1 cellular context compared by ENCODE assay signal in genomic region chr6:16318953-16319720, GRCh38.
TF ChIP-seq lines count a peak whose summit lies in the region.

No MANE protein-coding gene starts in this region.

TF ChIP-seq in H1, 55 proteins besides CTCF, POLR2A, EP300 and RAD21:
- TF ChIP-seq, protein P1, sequence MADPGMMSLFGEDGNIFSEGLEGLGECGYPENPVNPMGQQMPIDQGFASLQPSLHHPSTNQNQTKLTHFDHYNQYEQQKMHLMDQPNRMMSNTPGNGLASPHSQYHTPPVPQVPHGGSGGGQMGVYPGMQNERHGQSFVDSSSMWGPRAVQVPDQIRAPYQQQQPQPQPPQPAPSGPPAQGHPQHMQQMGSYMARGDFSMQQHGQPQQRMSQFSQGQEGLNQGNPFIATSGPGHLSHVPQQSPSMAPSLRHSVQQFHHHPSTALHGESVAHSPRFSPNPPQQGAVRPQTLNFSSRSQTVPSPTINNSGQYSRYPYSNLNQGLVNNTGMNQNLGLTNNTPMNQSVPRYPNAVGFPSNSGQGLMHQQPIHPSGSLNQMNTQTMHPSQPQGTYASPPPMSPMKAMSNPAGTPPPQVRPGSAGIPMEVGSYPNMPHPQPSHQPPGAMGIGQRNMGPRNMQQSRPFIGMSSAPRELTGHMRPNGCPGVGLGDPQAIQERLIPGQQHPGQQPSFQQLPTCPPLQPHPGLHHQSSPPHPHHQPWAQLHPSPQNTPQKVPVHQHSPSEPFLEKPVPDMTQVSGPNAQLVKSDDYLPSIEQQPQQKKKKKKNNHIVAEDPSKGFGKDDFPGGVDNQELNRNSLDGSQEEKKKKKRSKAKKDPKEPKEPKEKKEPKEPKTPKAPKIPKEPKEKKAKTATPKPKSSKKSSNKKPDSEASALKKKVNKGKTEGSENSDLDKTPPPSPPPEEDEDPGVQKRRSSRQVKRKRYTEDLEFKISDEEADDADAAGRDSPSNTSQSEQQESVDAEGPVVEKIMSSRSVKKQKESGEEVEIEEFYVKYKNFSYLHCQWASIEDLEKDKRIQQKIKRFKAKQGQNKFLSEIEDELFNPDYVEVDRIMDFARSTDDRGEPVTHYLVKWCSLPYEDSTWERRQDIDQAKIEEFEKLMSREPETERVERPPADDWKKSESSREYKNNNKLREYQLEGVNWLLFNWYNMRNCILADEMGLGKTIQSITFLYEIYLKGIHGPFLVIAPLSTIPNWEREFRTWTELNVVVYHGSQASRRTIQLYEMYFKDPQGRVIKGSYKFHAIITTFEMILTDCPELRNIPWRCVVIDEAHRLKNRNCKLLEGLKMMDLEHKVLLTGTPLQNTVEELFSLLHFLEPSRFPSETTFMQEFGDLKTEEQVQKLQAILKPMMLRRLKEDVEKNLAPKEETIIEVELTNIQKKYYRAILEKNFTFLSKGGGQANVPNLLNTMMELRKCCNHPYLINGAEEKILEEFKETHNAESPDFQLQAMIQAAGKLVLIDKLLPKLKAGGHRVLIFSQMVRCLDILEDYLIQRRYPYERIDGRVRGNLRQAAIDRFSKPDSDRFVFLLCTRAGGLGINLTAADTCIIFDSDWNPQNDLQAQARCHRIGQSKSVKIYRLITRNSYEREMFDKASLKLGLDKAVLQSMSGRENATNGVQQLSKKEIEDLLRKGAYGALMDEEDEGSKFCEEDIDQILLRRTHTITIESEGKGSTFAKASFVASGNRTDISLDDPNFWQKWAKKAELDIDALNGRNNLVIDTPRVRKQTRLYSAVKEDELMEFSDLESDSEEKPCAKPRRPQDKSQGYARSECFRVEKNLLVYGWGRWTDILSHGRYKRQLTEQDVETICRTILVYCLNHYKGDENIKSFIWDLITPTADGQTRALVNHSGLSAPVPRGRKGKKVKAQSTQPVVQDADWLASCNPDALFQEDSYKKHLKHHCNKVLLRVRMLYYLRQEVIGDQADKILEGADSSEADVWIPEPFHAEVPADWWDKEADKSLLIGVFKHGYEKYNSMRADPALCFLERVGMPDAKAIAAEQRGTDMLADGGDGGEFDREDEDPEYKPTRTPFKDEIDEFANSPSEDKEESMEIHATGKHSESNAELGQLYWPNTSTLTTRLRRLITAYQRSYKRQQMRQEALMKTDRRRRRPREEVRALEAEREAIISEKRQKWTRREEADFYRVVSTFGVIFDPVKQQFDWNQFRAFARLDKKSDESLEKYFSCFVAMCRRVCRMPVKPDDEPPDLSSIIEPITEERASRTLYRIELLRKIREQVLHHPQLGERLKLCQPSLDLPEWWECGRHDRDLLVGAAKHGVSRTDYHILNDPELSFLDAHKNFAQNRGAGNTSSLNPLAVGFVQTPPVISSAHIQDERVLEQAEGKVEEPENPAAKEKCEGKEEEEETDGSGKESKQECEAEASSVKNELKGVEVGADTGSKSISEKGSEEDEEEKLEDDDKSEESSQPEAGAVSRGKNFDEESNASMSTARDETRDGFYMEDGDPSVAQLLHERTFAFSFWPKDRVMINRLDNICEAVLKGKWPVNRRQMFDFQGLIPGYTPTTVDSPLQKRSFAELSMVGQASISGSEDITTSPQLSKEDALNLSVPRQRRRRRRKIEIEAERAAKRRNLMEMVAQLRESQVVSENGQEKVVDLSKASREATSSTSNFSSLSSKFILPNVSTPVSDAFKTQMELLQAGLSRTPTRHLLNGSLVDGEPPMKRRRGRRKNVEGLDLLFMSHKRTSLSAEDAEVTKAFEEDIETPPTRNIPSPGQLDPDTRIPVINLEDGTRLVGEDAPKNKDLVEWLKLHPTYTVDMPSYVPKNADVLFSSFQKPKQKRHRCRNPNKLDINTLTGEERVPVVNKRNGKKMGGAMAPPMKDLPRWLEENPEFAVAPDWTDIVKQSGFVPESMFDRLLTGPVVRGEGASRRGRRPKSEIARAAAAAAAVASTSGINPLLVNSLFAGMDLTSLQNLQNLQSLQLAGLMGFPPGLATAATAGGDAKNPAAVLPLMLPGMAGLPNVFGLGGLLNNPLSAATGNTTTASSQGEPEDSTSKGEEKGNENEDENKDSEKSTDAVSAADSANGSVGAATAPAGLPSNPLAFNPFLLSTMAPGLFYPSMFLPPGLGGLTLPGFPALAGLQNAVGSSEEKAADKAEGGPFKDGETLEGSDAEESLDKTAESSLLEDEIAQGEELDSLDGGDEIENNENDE (IDR thresholded peaks at IDR 0.05; ENCODE audit: insufficient replicate concordance, low read length): no peak
- 0 out of 2 replicates have a peak, but pooled peaks have one; percentile 26 for TF ChIP-seq KDM1A (IDR thresholded peaks at IDR 0.05; ENCODE audit: borderline replicate concordance, low read length)
TF ChIP-seq in H1: peak in this region for 1.
